In genomic region chr1:62356257-62356835, GRCh38 we compare ENCODE assay signal across 9 cellular contexts.
DNase-seq lines count a peak whose midpoint lies in the region; ATAC-seq, FAIRE-seq and TF ChIP-seq lines count a peak whose summit lies in the region.
"Had no signal": no experiment of that assay in that cellular context is flagged by ENCODE, and none has a peak within 500 bp of the region (broad histone marks: within the 10 kb centered on the region; RNA-seq: fewer than 3 reads in every experiment).

No MANE protein-coding gene starts in this region.

- no peak for FAIRE-seq in GM19239 (lab: Jason Lieb, UNC)

- no peaks in the 10 kb centered on the region for H3K27me3 ChIP-seq in WERI-Rb-1 (ENCODE audit: insufficient read depth, low read depth, severe bottlenecking)

- DNase-seq in AG09309 (ENCODE audit: low read depth) (peak; percentile 44), NCI-H2171 treated with DMSO at 0.1 percent for 48 hours (lab: John Stamatoyannopoulos, UW) (peak; percentile 77), fibroblast of gingiva (ENCODE audit: low read depth) (peak; percentile 84), WERI-Rb-1 (no peak), GM19239 (ENCODE audit: insufficient read length, low spot score) (no peak)
- no peak for DNase-seq in stimulated activated naive CD4-positive, alpha-beta T cell (lab: John Stamatoyannopoulos, UW)
- DNase-seq: effector CD8-positive, alpha-beta T cell had no signal

- TF ChIP-seq CTCF in AG09309 (IDR thresholded peaks at IDR 0.05; ENCODE audit: control insufficient read depth, insufficient read depth, low read depth, low read length, missing control alignments) = no peak
- no peak for TF ChIP-seq CTCF in WERI-Rb-1 (IDR thresholded peaks at IDR 0.05; ENCODE audit: low read depth, low read length)

- no peaks in the 10 kb centered on the region for H3K9me3 ChIP-seq in WERI-Rb-1 (ENCODE audit: severe bottlenecking)

- no peaks in the 10 kb centered on the region for H3K36me3 ChIP-seq in WERI-Rb-1

- peak; percentile 67 for ATAC-seq in GM19463 (IDR thresholded peaks at IDR 0.05; ENCODE audit: unreplicated experiment)
- ATAC-seq in GM21381 (IDR thresholded peaks at IDR 0.05; ENCODE audit: unreplicated experiment) = no peak

- H3K4me3 ChIP-seq in AG09309 (ENCODE audit: control insufficient read depth, low read depth, low read length) (no peak overlapping the region), WERI-Rb-1 (ENCODE audit: low read depth, low read length) (no peak overlapping the region)

- H3K27ac ChIP-seq in WERI-Rb-1 = no peak overlapping the region

Comparison
In these comparisons a context has a peak if more than half of its experiments do, and no peak if none do; other contexts are left out.
1. DNase-seq: peak in AG09309 (single experiment), NCI-H2171 treated with DMSO at 0.1 percent for 48 hours (single experiment) and fibroblast of gingiva (single experiment); none in WERI-Rb-1 (single experiment), stimulated activated naive CD4-positive, alpha-beta T cell (0 of 6) and GM19239 (single experiment).